ENCODE assay signal across 9 cellular contexts in the genomic region with DNA sequence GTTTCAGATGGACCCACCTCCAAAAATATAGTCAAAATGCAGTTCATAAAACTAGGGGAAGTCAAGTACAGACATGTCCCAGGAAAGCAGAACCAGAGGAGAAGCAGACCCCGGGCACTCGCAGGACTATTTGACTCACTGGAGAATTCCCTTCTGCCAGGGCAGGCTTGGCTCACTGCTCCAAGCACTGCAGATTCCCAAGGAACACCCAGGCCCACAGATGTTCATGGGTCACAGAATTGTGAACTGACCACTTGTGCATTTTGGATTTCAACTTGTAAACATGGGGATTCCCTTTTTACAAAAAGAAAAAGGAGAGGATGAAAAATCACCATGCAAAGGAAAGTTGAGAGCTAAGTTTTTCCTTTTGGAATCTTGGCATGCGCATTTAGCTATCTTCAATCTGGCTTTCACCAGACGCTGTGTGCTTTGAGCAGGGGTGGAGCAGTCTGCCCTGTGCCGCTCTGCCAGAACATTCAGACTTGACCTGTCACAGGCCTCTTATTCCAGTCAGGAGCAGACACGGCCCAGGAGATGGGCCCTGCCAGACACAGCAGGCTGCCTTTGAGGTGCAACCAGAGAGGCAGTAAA.
DNase-seq lines count a peak whose midpoint lies in the region; ATAC-seq, FAIRE-seq and TF ChIP-seq lines count a peak whose summit lies in the region.
"Had no signal": no experiment of that assay in that cellular context is flagged by ENCODE, and none has a peak within 500 bp of the region (broad histone marks: within the 10 kb centered on the region; RNA-seq: fewer than 3 reads in every experiment).

No MANE protein-coding gene starts in this region.

- peak overlapping the region; percentile 46 for H3K27ac Mint-ChIP-seq in activated T-cell treated with anti-CD3 and anti-CD28 coated beads, Interleukin-2, amount 50 U/mL, for 72 hours
- no peak overlapping the region for H3K27ac Mint-ChIP-seq in natural killer cell

- TF ChIP-seq CTCF in bronchial epithelial cell (IDR thresholded peaks at IDR 0.05; ENCODE audit: insufficient read depth, low read length, severe bottlenecking) (no peak), uterus (IDR thresholded peaks at IDR 0.05) (no peak), natural killer cell (IDR thresholded peaks at IDR 0.05) (no peak)

- no peak for ATAC-seq in activated T-cell treated with anti-CD3 and anti-CD28 coated beads, Interleukin-2, amount 50 U/mL, for 72 hours (replicated peaks in 1 of 2)
- no peak for ATAC-seq in activated T-cell treated with anti-CD3 and anti-CD28 coated beads, Interleukin-2, amount 50 U/mL, for 4 hours
- no peak for ATAC-seq in GM19452 (IDR thresholded peaks at IDR 0.05; ENCODE audit: unreplicated experiment)
- ATAC-seq in natural killer cell = no peak

- no peak for FAIRE-seq in bronchial epithelial cell (lab: Jason Lieb, UNC)

- H4K91ac ChIP-seq in mesenchymal stem cell (ENCODE audit: low read length) = no peak overlapping the region

- H3K23ac ChIP-seq in mesenchymal stem cell (ENCODE audit: low read length in 2 of 2) = no peak overlapping the region

- WGBS in mesenchymal stem cell = 51% methylated on average over 6 of the region's 6 CpGs

- no peaks in the 10 kb centered on the region for H3K27me3 Mint-ChIP-seq in activated T-cell treated with anti-CD3 and anti-CD28 coated beads, Interleukin-2, amount 50 U/mL, for 72 hours (ENCODE audit: low read depth)
- H3K27me3 Mint-ChIP-seq in activated T-cell treated with anti-CD3 and anti-CD28 coated beads, Interleukin-2, amount 50 U/mL, for 4 hours (ENCODE audit: low read depth) = no peaks in the 10 kb centered on the region
- H3K27me3 Mint-ChIP-seq in natural killer cell (ENCODE audit: low read depth in 2 of 2) = no peaks in the 10 kb centered on the region

- H3K36me3 Mint-ChIP-seq in activated T-cell treated with anti-CD3 and anti-CD28 coated beads, Interleukin-2, amount 50 U/mL, for 72 hours (ENCODE audit: insufficient read depth in 2 of 2) = peaks cover 3% of the 10 kb centered on the region in 2 donors
- no peaks in the 10 kb centered on the region for H3K36me3 Mint-ChIP-seq in activated T-cell treated with anti-CD3 and anti-CD28 coated beads, Interleukin-2, amount 50 U/mL, for 4 hours (ENCODE audit: insufficient read depth)
- no peaks in the 10 kb centered on the region for H3K36me3 Mint-ChIP-seq in natural killer cell

- H3K36me3 ChIP-seq in bronchial epithelial cell (ENCODE audit: control insufficient read depth, insufficient read depth, low read length) (no peaks in the 10 kb centered on the region), mesenchymal stem cell (ENCODE audit: control insufficient read depth in 1 of 2, insufficient read depth in 2 of 2, low read depth in 1 of 2, low read length in 2 of 2) (peaks cover 0 to 10% of the 10 kb centered on the region in 2 experiments), uterus (no peaks in the 10 kb centered on the region)
- H3K36me3 ChIP-seq: SJCRH30 had no signal

- no peak overlapping the region for H3K4me3 ChIP-seq in bronchial epithelial cell (ENCODE audit: low read depth, low read length)
- peak overlapping the region in 1 of 2 experiments; percentile 35 for H3K4me3 ChIP-seq in mesenchymal stem cell (ENCODE audit: insufficient read depth in 1 of 2, low read depth in 1 of 2, low read length in 2 of 2)
- H3K4me3 ChIP-seq in uterus = no peak overlapping the region
- H3K4me3 ChIP-seq: SJCRH30 had no signal

- H3K4me1 Mint-ChIP-seq in activated T-cell treated with anti-CD3 and anti-CD28 coated beads, Interleukin-2, amount 50 U/mL, for 72 hours (ENCODE audit: low read depth) = peaks cover 90% of the 10 kb centered on the region
- H3K4me1 Mint-ChIP-seq in activated T-cell treated with anti-CD3 and anti-CD28 coated beads, Interleukin-2, amount 50 U/mL, for 4 hours (ENCODE audit: low read depth) = peaks cover 52% of the 10 kb centered on the region
- H3K4me1 Mint-ChIP-seq in natural killer cell = peaks cover 4 to 5% of the 10 kb centered on the region in 2 donors

- H2BK120ac ChIP-seq in mesenchymal stem cell (ENCODE audit: low read depth, low read length) = peak overlapping the region; percentile 55

- no peak overlapping the region for H3K14ac ChIP-seq in mesenchymal stem cell (ENCODE audit: low read length in 2 of 2)

- peaks cover 13% of the 10 kb centered on the region for H3K4me1 ChIP-seq in mesenchymal stem cell (ENCODE audit: control insufficient read depth, insufficient read depth, low read depth, low read length)
- H3K4me1 ChIP-seq in uterus = peaks cover 6 to 8% of the 10 kb centered on the region in 2 donors
- H3K4me1 ChIP-seq: SJCRH30 had no signal

- peak overlapping the region; percentile 3 for H2BK15ac ChIP-seq in mesenchymal stem cell (ENCODE audit: low read depth, poor library complexity, severe bottlenecking)

- H3K27me3 ChIP-seq in bronchial epithelial cell (ENCODE audit: control insufficient read depth, insufficient read depth, low read length) (no peaks in the 10 kb centered on the region), mesenchymal stem cell (ENCODE audit: control insufficient read depth in 1 of 2, insufficient read depth in 1 of 2, low read length in 2 of 2) (no peaks in the 10 kb centered on the region), uterus (no peaks in the 10 kb centered on the region)
- H3K27me3 ChIP-seq: SJCRH30 had no signal

- peaks cover 0 to 3% of the 10 kb centered on the region in 2 donors for H3K9me3 Mint-ChIP-seq in activated T-cell treated with anti-CD3 and anti-CD28 coated beads, Interleukin-2, amount 50 U/mL, for 72 hours
- no peaks in the 10 kb centered on the region for H3K9me3 Mint-ChIP-seq in activated T-cell treated with anti-CD3 and anti-CD28 coated beads, Interleukin-2, amount 50 U/mL, for 4 hours
- no peaks in the 10 kb centered on the region for H3K9me3 Mint-ChIP-seq in natural killer cell

- peak overlapping the region in 1 of 2 experiments; percentile 23 for H2BK12ac ChIP-seq in mesenchymal stem cell (ENCODE audit: low read length in 2 of 2)

- H2AFZ ChIP-seq in mesenchymal stem cell (ENCODE audit: low read depth, low read length) = no peak overlapping the region

- no peak overlapping the region for H3K4ac ChIP-seq in mesenchymal stem cell (ENCODE audit: low read depth in 1 of 2, low read length in 2 of 2)

- peak overlapping the region in 1 of 2 experiments; percentile 30 for H3K18ac ChIP-seq in mesenchymal stem cell (ENCODE audit: low read depth in 1 of 2, low read length in 2 of 2)

- H3K9me3 ChIP-seq in mesenchymal stem cell (ENCODE audit: control insufficient read depth, low read length) (no peaks in the 10 kb centered on the region), uterus (no peaks in the 10 kb centered on the region)
- H3K9me3 ChIP-seq: SJCRH30 had no signal

- peak overlapping the region; percentile 73 for H3K9ac ChIP-seq in mesenchymal stem cell (ENCODE audit: low read length)

- H2AK5ac ChIP-seq in mesenchymal stem cell (ENCODE audit: low read length, severe bottlenecking) = peak overlapping the region; percentile 39

- no peaks in the 10 kb centered on the region for H3K79me1 ChIP-seq in mesenchymal stem cell (replicated peaks; ENCODE audit: low read length, poor library complexity, severe bottlenecking)

- H3K4me3 Mint-ChIP-seq in activated T-cell treated with anti-CD3 and anti-CD28 coated beads, Interleukin-2, amount 50 U/mL, for 72 hours = no peak overlapping the region
- no peak overlapping the region for H3K4me3 Mint-ChIP-seq in activated T-cell treated with anti-CD3 and anti-CD28 coated beads, Interleukin-2, amount 50 U/mL, for 4 hours
- H3K4me3 Mint-ChIP-seq in natural killer cell = no peak overlapping the region

- no peak for TF ChIP-seq POLR2A in uterus (IDR thresholded peaks at IDR 0.05)

- intact Hi-C loops in uterus (cut with DNase I; ENCODE audit: low total_unique reads) = no loop called here
- intact Hi-C loops in natural killer cell (cut with micrococcal nuclease) = loop anchor here (5.0 kb wide), 1 partner anchor 53 kb away; no protein-coding TSS in a partner anchor

- DNase-seq in activated T-cell treated with anti-CD3 and anti-CD28 coated beads, Interleukin-2, amount 50 U/mL, for 72 hours = no peak
- no peak for DNase-seq in activated T-cell treated with anti-CD3 and anti-CD28 coated beads, Interleukin-2, amount 50 U/mL, for 4 hours
- peak; percentile 71 for DNase-seq in bronchial epithelial cell (ENCODE audit: low read depth)
- DNase-seq in mesenchymal stem cell = peak; percentile 58
- DNase-seq in uterus = peak; percentile 56 to 65
- no peak for DNase-seq in NCI-H2029 (lab: John Stamatoyannopoulos, UW)
- no peak for DNase-seq in natural killer cell
- DNase-seq: SJCRH30 had no signal

- peak overlapping the region; percentile 71 for H2BK5ac ChIP-seq in mesenchymal stem cell (ENCODE audit: low read depth, low read length, poor library complexity, severe bottlenecking)

- H3K4me2 ChIP-seq in mesenchymal stem cell (ENCODE audit: low read length, poor library complexity, severe bottlenecking) = peak overlapping the region; percentile 3

- H4K8ac ChIP-seq in mesenchymal stem cell (ENCODE audit: low read length) = peak overlapping the region; percentile 31

- peak overlapping the region; percentile 83 for H3K27ac ChIP-seq in mesenchymal stem cell (ENCODE audit: low read length, poor library complexity, severe bottlenecking)
- peak overlapping the region; percentile 60 to 70 for H3K27ac ChIP-seq in uterus
- H3K27ac ChIP-seq: SJCRH30 had no signal

Comparison
In these comparisons a context has a peak if more than half of its experiments do, and no peak if none do; other contexts are left out.
1. DNase-seq: peak in bronchial epithelial cell (single experiment), mesenchymal stem cell (single experiment) and uterus (2 of 2); none in activated T-cell treated with anti-CD3 and anti-CD28 coated beads, Interleukin-2, amount 50 U/mL, for 72 hours (0 of 2), activated T-cell treated with anti-CD3 and anti-CD28 coated beads, Interleukin-2, amount 50 U/mL, for 4 hours (single experiment), NCI-H2029 (single experiment) and natural killer cell (single experiment).